Comparison of ENCODE assay signal across 13 cellular contexts in the genomic region with DNA sequence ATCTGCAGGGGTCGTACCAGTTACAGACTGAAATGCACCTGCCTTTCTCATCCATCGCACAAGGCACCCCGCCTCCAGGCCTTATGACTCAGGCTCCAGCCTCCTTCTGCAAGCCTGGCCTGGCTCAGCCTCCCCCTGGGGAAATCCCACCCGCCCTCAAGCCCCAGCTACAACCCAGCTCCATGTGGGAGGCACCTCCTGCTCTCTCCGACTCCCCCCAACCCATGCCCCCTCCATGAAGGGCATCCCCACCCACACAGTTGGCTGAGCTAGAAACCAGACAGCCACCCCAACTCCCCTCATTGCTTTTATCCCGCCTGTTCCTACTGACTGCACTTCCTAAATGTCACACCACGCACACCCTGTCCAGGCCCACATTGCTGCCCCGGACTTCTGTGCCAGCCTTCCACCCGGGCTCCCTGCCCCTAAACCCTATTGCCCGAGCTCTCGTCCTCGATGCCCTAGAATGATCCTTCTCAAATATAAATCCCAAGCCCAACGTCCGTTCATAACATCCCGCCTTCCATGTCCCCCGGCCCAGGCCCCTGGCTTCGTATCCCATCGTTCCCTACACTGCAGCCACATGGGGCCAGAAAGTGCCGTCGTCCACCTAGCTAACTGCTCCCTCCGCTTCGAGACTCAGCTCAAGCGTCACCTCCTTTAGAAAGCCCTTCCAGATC. TPM values are rescaled to one million over a fixed set of nuclear protein-coding genes. Genes with fewer than 3 reads are reported as not detected.
A peak's percentile ranks its signal among the peaks of the same experiment; 100 is the strongest.
DNase-seq lines count a peak whose midpoint lies in the region; ATAC-seq and TF ChIP-seq lines count a peak whose summit lies in the region.
"Had no signal": no experiment of that assay in that cellular context is flagged by ENCODE, and none has a peak within 500 bp of the region (broad histone marks: within the 10 kb centered on the region; RNA-seq: fewer than 3 reads in every experiment).

No MANE protein-coding gene starts in this region.

- H3K4me3 ChIP-seq in dorsolateral prefrontal cortex, result no peak overlapping the region
- H3K4me3 ChIP-seq: HAP-1, SK-N-MC, testis had no signal

- peak overlapping the region in 58 of 59 donors; percentile 53 to 97 (median 88) for H3K27ac ChIP-seq in dorsolateral prefrontal cortex
- H3K27ac ChIP-seq: SK-N-MC, testis had no signal

- DNase-seq in activated CD4-positive, alpha-beta T cell treated with anti-CD3 and anti-CD28 coated beads for 24 hours (ENCODE audit: low read depth in 2 of 2), result peak; percentile 59
- DNase-seq in activated CD4-positive, alpha-beta T cell treated with anti-CD3 and anti-CD28 coated beads, Interleukin-2, amount 50 U/mL, for 1 hour, result no peak
- DNase-seq in activated CD4-positive, alpha-beta T cell treated with anti-CD3 and anti-CD28 coated beads, Interleukin-2, amount 50 U/mL, for 48 hours, result peak; percentile 64 to 69
- DNase-seq in dorsolateral prefrontal cortex (no peak), Kasumi-1 (lab: John Stamatoyannopoulos, UW) (no peak)
- peak; percentile 66 to 87 for DNase-seq in stimulated activated CD4-positive, alpha-beta T cell treated with anti-CD3 and anti-CD28 coated beads, Interleukin-4, amount 100 ng/mL, for 4 hours
- DNase-seq: EL, NCI-H510A, testis had no signal

- intact Hi-C loops in dorsolateral prefrontal cortex (cut with DNase I), result no loop called here

- TF ChIP-seq CTCF in dorsolateral prefrontal cortex (IDR thresholded peaks at IDR 0.05 in 54 of 56, conservative IDR thresholded peaks at IDR 0.05 in 2 of 56; ENCODE audit: low read depth in 1 of 56, partially characterized antibody in 56 of 56), result no peak

- ATAC-seq in HG03571 (IDR thresholded peaks at IDR 0.05; ENCODE audit: unreplicated experiment) (no peak), HG03442 (IDR thresholded peaks at IDR 0.05; ENCODE audit: unreplicated experiment) (no peak)

- H3K27me3 ChIP-seq in dorsolateral prefrontal cortex, result no peaks in the 10 kb centered on the region
- H3K27me3 ChIP-seq: testis had no signal

RNA-seq across cellular contexts. Expression of a gene that starts 9.9 kb away (rescaled TPM):
- total RNA-seq in dorsolateral prefrontal cortex, result 10 to 100 TPM; 37.2 to 80.0 (median 54.1) TPM

Comparison
In these comparisons a context has a peak if more than half of its experiments do, and no peak if none do; other contexts are left out.
1. DNase-seq: peak in activated CD4-positive, alpha-beta T cell treated with anti-CD3 and anti-CD28 coated beads for 24 hours (2 of 2), activated CD4-positive, alpha-beta T cell treated with anti-CD3 and anti-CD28 coated beads, Interleukin-2, amount 50 U/mL, for 48 hours (2 of 2) and stimulated activated CD4-positive, alpha-beta T cell treated with anti-CD3 and anti-CD28 coated beads, Interleukin-4, amount 100 ng/mL, for 4 hours (2 of 2); none in activated CD4-positive, alpha-beta T cell treated with anti-CD3 and anti-CD28 coated beads, Interleukin-2, amount 50 U/mL, for 1 hour (single experiment), dorsolateral prefrontal cortex (0 of 10) and Kasumi-1 (0 of 2).